1 cellular context compared by ENCODE assay signal in genomic region chr15:73930790-73931281, GRCh38.
TF ChIP-seq lines count a peak whose summit lies in the region.

No MANE protein-coding gene starts in this region.

TF ChIP-seq in SK-N-SH, 30 proteins besides CTCF, POLR2A, EP300 and RAD21:
- no peak for TF ChIP-seq SIN3A (IDR thresholded peaks at IDR 0.05; ENCODE audit: borderline replicate concordance, low read depth, low read length)
- no peak for TF ChIP-seq RFX5 (IDR thresholded peaks at IDR 0.05; ENCODE audit: low read length)
- TF ChIP-seq FOXJ3 (CRISPR knock-in tag; IDR thresholded peaks at IDR 0.05): no peak
- TF ChIP-seq TCF12 (IDR thresholded peaks at IDR 0.05): peak; percentile 39; the same call in 1 of the 2 replicates
- TF ChIP-seq JUND (IDR thresholded peaks at IDR 0.05): peak; percentile 23; the same call in 1 of the 2 replicates
- peak; percentile 60; the same call in 1 of the 2 replicates for TF ChIP-seq FOSL2 (IDR thresholded peaks at IDR 0.05; ENCODE audit: borderline replicate concordance, low read depth)
- TF ChIP-seq NFIC (IDR thresholded peaks at IDR 0.05; ENCODE audit: borderline replicate concordance): no peak; the same call in 1 of the 2 replicates
- TF ChIP-seq EZH2phosphoT487 (IDR thresholded peaks at IDR 0.05; ENCODE audit: borderline replicate concordance, low read depth): no peak
- no peak for TF ChIP-seq MEF2A (IDR thresholded peaks at IDR 0.05; ENCODE audit: borderline replicate concordance, low read depth)
- no peak for TF ChIP-seq USF2 (IDR thresholded peaks at IDR 0.05; ENCODE audit: borderline replicate concordance, low read depth, low read length)
- TF ChIP-seq USF1 (IDR thresholded peaks at IDR 0.05; ENCODE audit: borderline replicate concordance, low read depth): no peak
- 0 out of 2 replicates have a peak, but pooled peaks have one; percentile 8 for TF ChIP-seq NRF1 (IDR thresholded peaks at IDR 0.05; ENCODE audit: low read depth, low read length)
- TF ChIP-seq MXI1 (IDR thresholded peaks at IDR 0.05; ENCODE audit: low read depth, low read length): no peak
